In genomic region chr2:20430461-20431302, GRCh38 we compare ENCODE assay signal across 10 cellular contexts. TPM values are rescaled to one million over a fixed set of nuclear protein-coding genes. Genes with fewer than 3 reads are reported as not detected.
DNase-seq lines count a peak whose midpoint lies in the region; ATAC-seq lines count a peak whose summit lies in the region.
"Had no signal": no experiment of that assay in that cellular context is flagged by ENCODE, and none has a peak within 500 bp of the region (broad histone marks: within the 10 kb centered on the region; RNA-seq: fewer than 3 reads in every experiment).

No MANE protein-coding gene starts in this region.

- no peak overlapping the region for H3K27ac Mint-ChIP-seq in activated CD8-positive, alpha-beta memory T cell treated with anti-CD3 and anti-CD28 coated beads, Interleukin-2, amount 10 ng/mL, durations not matched to agents 7 days and 5 days
- peak overlapping the region; percentile 20 to 96 (median 90) for H3K27ac Mint-ChIP-seq in naive B cell
- H3K27ac Mint-ChIP-seq: activated naive CD8-positive, alpha-beta T cell treated with anti-CD3 and anti-CD28 coated beads, Interleukin-2, amount 10 ng/mL, durations not matched to agents 7 days and 5 days had no signal

- H3K9me3 Mint-ChIP-seq in activated CD8-positive, alpha-beta memory T cell treated with anti-CD3 and anti-CD28 coated beads, Interleukin-2, amount 10 ng/mL, durations not matched to agents 7 days and 5 days (ENCODE audit: low read depth): no peaks in the 10 kb centered on the region
- no peaks in the 10 kb centered on the region for H3K9me3 Mint-ChIP-seq in naive B cell
- H3K9me3 Mint-ChIP-seq: activated naive CD8-positive, alpha-beta T cell treated with anti-CD3 and anti-CD28 coated beads, Interleukin-2, amount 10 ng/mL, durations not matched to agents 7 days and 5 days had no signal

- no peak overlapping the region for H3K4me3 Mint-ChIP-seq in activated CD8-positive, alpha-beta memory T cell treated with anti-CD3 and anti-CD28 coated beads, Interleukin-2, amount 10 ng/mL, durations not matched to agents 7 days and 5 days
- peak overlapping the region in 1 of 8 donors; percentile 19 for H3K4me3 Mint-ChIP-seq in naive B cell
- H3K4me3 Mint-ChIP-seq: activated naive CD8-positive, alpha-beta T cell treated with anti-CD3 and anti-CD28 coated beads, Interleukin-2, amount 10 ng/mL, durations not matched to agents 7 days and 5 days had no signal

- peak; percentile 55 for DNase-seq in activated CD8-positive, alpha-beta memory T cell treated with anti-CD3 and anti-CD28 coated beads, Interleukin-2, amount 10 ng/mL, durations not matched to agents 7 days and 5 days
- DNase-seq in naive B cell: no peak
- no peak for DNase-seq in NOMO-1 treated with dmso at 0.1 percent for 144 hours (lab: John Stamatoyannopoulos, UW; ENCODE audit: unreplicated experiment)
- DNase-seq in DMS153 (lab: John Stamatoyannopoulos, UW): no peak
- DNase-seq: activated naive CD8-positive, alpha-beta T cell treated with anti-CD3 and anti-CD28 coated beads, Interleukin-2, amount 10 ng/mL, durations not matched to agents 7 days and 5 days; HCEC 1CT; MG63 had no signal

- CTCF ChIA-PET in activated CD8-positive, alpha-beta memory T cell treated with anti-CD3 and anti-CD28 coated beads, Interleukin-2, amount 10 ng/mL, durations not matched to agents 7 days and 5 days (lab: Charles Lee): interaction anchor here (1.2 to 3.0 kb wide), 3 partner anchors 16 to 231 kb away, joined by 3 to 9 read pairs (median 4); partner anchors contain the start of gene RHOB

- ATAC-seq in GM18907 (IDR thresholded peaks at IDR 0.05; ENCODE audit: unreplicated experiment) (peak; percentile 37), HG02852 (IDR thresholded peaks at IDR 0.05; ENCODE audit: unreplicated experiment) (peak; percentile 49), naive B cell (ENCODE audit: low read depth in 2 of 2) (no peak), GM21423 (IDR thresholded peaks at IDR 0.05; ENCODE audit: unreplicated experiment) (no peak)
- ATAC-seq in activated CD8-positive, alpha-beta memory T cell treated with anti-CD3 and anti-CD28 coated beads, Interleukin-2, amount 10 ng/mL, durations not matched to agents 7 days and 5 days: peak; percentile 77

- peaks cover 28% of the 10 kb centered on the region for H3K27me3 Mint-ChIP-seq in activated CD8-positive, alpha-beta memory T cell treated with anti-CD3 and anti-CD28 coated beads, Interleukin-2, amount 10 ng/mL, durations not matched to agents 7 days and 5 days
- H3K27me3 Mint-ChIP-seq in naive B cell: peaks cover 5 to 22% (median 6%) of the 10 kb centered on the region in 3 donors

- peaks cover 21% of the 10 kb centered on the region for H3K4me1 Mint-ChIP-seq in activated CD8-positive, alpha-beta memory T cell treated with anti-CD3 and anti-CD28 coated beads, Interleukin-2, amount 10 ng/mL, durations not matched to agents 7 days and 5 days
- peaks cover 34 to 52% (median 42%) of the 10 kb centered on the region in 3 donors for H3K4me1 Mint-ChIP-seq in naive B cell

- no peaks in the 10 kb centered on the region for H3K36me3 Mint-ChIP-seq in activated CD8-positive, alpha-beta memory T cell treated with anti-CD3 and anti-CD28 coated beads, Interleukin-2, amount 10 ng/mL, durations not matched to agents 7 days and 5 days
- H3K36me3 Mint-ChIP-seq in naive B cell: no peaks in the 10 kb centered on the region
- H3K36me3 Mint-ChIP-seq: activated naive CD8-positive, alpha-beta T cell treated with anti-CD3 and anti-CD28 coated beads, Interleukin-2, amount 10 ng/mL, durations not matched to agents 7 days and 5 days had no signal

RNA-seq across cellular contexts. Expression of gene RHOB, which starts 16.2 kb away (rescaled TPM):
- total RNA-seq in activated CD8-positive, alpha-beta memory T cell treated with anti-CD3 and anti-CD28 coated beads, Interleukin-2, amount 10 ng/mL, durations not matched to agents 7 days and 5 days: 10 to 100 TPM in 1 of 2 experiments, 1 to 10 TPM in 1; 9.1 to 36.4 TPM
- polyA plus RNA-seq in naive B cell (ENCODE audit: low read depth in 6 of 6): 10 to 100 TPM; 10.3 to 68.9 (median 23.8) TPM

Comparison
In these comparisons a context has a peak if more than half of its experiments do, and no peak if none do; other contexts are left out.
1. ATAC-seq: peak in GM18907 (single experiment), HG02852 (single experiment) and activated CD8-positive, alpha-beta memory T cell treated with anti-CD3 and anti-CD28 coated beads, Interleukin-2, amount 10 ng/mL, durations not matched to agents 7 days and 5 days (single experiment); none in naive B cell (0 of 2) and GM21423 (single experiment).